Comparison of ENCODE assay signal across 9 cellular contexts in genomic region chr13:101289764-101290163, GRCh38.
A peak's percentile ranks its signal among the peaks of the same experiment; 100 is the strongest.
DNase-seq lines count a peak whose midpoint lies in the region; ATAC-seq, FAIRE-seq and TF ChIP-seq lines count a peak whose summit lies in the region.
"Had no signal": no experiment of that assay in that cellular context is flagged by ENCODE, and none has a peak within 500 bp of the region (broad histone marks: within the 10 kb centered on the region; RNA-seq: fewer than 3 reads in every experiment).

No MANE protein-coding gene starts in this region.

- no peak overlapping the region for H3K9ac ChIP-seq in neuronal stem cell (ENCODE audit: low read depth, low read length, poor library complexity)

- H3K18ac ChIP-seq in neuronal stem cell (ENCODE audit: low read length), result no peak overlapping the region

- no CpG with 5 or more reads among the region's 5 CpGs for whole genome bisulfite sequencing in neuronal stem cell (ENCODE audit: extremely low coverage in 2 of 2, insufficient read length in 2 of 2, insufficient replicate concordance in 1 of 2), 2 donors

- H3K79me1 ChIP-seq in neuronal stem cell (ENCODE audit: low read depth, low read length), result no peaks in the 10 kb centered on the region

- peak overlapping the region; percentile 27 for H2AFZ ChIP-seq in neuronal stem cell (ENCODE audit: low read length)

- DNase-seq in H7, result peak; percentile 65
- peak; percentile 20 for DNase-seq in NCI-H2107 (lab: John Stamatoyannopoulos, UW)
- DNase-seq in bronchial epithelial cell (ENCODE audit: low read depth), result peak; percentile 44
- peak; percentile 63 for DNase-seq in neuronal stem cell (ENCODE audit: low spot score)
- no peak for DNase-seq in NK-92 treated with Interleukin-12 subunit alpha and Interleukin-12 subunit beta, amount 100 ng/mL, for 24 hours (lab: John Stamatoyannopoulos, UW)
- DNase-seq in NK-92 (lab: John Stamatoyannopoulos, UW; ENCODE audit: unreplicated experiment), result no peak

- H3K23ac ChIP-seq in neuronal stem cell (ENCODE audit: low read depth, low read length, poor library complexity), result no peak overlapping the region

- no peak overlapping the region for H2AK5ac ChIP-seq in neuronal stem cell (ENCODE audit: low read depth, low read length)

- H3K36me3 ChIP-seq in H7 (replicated peaks; ENCODE audit: control insufficient read depth, insufficient read depth, low read length) (no peaks in the 10 kb centered on the region), bronchial epithelial cell (ENCODE audit: control insufficient read depth, insufficient read depth, low read length) (no peaks in the 10 kb centered on the region), neuronal stem cell (replicated peaks in 1 of 2; ENCODE audit: control insufficient read depth in 2 of 2, insufficient read depth in 2 of 2, low read length in 2 of 2) (no peaks in the 10 kb centered on the region)
- H3K36me3 ChIP-seq: gastroesophageal sphincter had no signal

- no peaks in the 10 kb centered on the region for H3K27me3 ChIP-seq in H7 (ENCODE audit: control insufficient read depth, insufficient read depth, low read length)
- H3K27me3 ChIP-seq in bronchial epithelial cell (ENCODE audit: control insufficient read depth, insufficient read depth, low read length), result no peaks in the 10 kb centered on the region
- no peaks in the 10 kb centered on the region for H3K27me3 ChIP-seq in neuronal stem cell (ENCODE audit: control insufficient read depth in 3 of 3, insufficient read depth in 3 of 3, low read depth in 1 of 3, low read length in 3 of 3)

- no peak overlapping the region for H3K4me3 ChIP-seq in H7 (ENCODE audit: insufficient read depth, low read depth, low read length)
- H3K4me3 ChIP-seq in bronchial epithelial cell (ENCODE audit: low read depth, low read length), result no peak overlapping the region
- no peak overlapping the region for H3K4me3 ChIP-seq in neuronal stem cell (ENCODE audit: low read length in 2 of 2)
- H3K4me3 ChIP-seq: gastroesophageal sphincter had no signal

- H3K9me3 ChIP-seq in neuronal stem cell (replicated peaks in 1 of 2; ENCODE audit: control insufficient read depth in 2 of 2, insufficient read depth in 1 of 2, low read depth in 1 of 2, low read length in 2 of 2), result no peaks in the 10 kb centered on the region
- H3K9me3 ChIP-seq: gastroesophageal sphincter had no signal

- no peak overlapping the region for H3K4me2 ChIP-seq in neuronal stem cell (ENCODE audit: insufficient read depth, low read length, poor library complexity, severe bottlenecking)

- TF ChIP-seq CTCF in bronchial epithelial cell (IDR thresholded peaks at IDR 0.05; ENCODE audit: insufficient read depth, low read length, severe bottlenecking), result no peak

- H2BK12ac ChIP-seq in neuronal stem cell (ENCODE audit: low read length), result no peak overlapping the region

- H3K14ac ChIP-seq in neuronal stem cell (ENCODE audit: low read length), result no peak overlapping the region

- H2BK120ac ChIP-seq in neuronal stem cell (ENCODE audit: low read depth, low read length), result no peak overlapping the region

- no peak overlapping the region for H4K8ac ChIP-seq in neuronal stem cell (ENCODE audit: low read depth, low read length)

- ATAC-seq in HG02763 (IDR thresholded peaks at IDR 0.05; ENCODE audit: unreplicated experiment), result no peak
- ATAC-seq in GM21619 (IDR thresholded peaks at IDR 0.05; ENCODE audit: unreplicated experiment), result no peak
- ATAC-seq: gastroesophageal sphincter had no signal

- no peak overlapping the region for H2BK15ac ChIP-seq in neuronal stem cell (ENCODE audit: low read length)

- H4K91ac ChIP-seq in neuronal stem cell (ENCODE audit: low read depth, low read length, poor library complexity), result no peak overlapping the region

- FAIRE-seq in bronchial epithelial cell (lab: Jason Lieb, UNC), result no peak

- no peak overlapping the region for H3K4ac ChIP-seq in neuronal stem cell (ENCODE audit: low read length)

- H3K4me1 ChIP-seq in neuronal stem cell (ENCODE audit: control insufficient read depth in 2 of 2, insufficient read depth in 1 of 2, low read depth in 1 of 2, low read length in 2 of 2), result peaks cover 0 to 14% of the 10 kb centered on the region in 2 donors
- H3K4me1 ChIP-seq: gastroesophageal sphincter had no signal

- H2BK5ac ChIP-seq in neuronal stem cell (ENCODE audit: low read length), result no peak overlapping the region

- no peak overlapping the region for H3K27ac ChIP-seq in neuronal stem cell (replicated peaks; ENCODE audit: low read length)
- H3K27ac ChIP-seq: gastroesophageal sphincter had no signal

Comparison
In these comparisons a context has a peak if more than half of its experiments do, and no peak if none do; other contexts are left out.
1. DNase-seq: peak in H7 (single experiment), NCI-H2107 (single experiment), bronchial epithelial cell (single experiment) and neuronal stem cell (single experiment); none in NK-92 treated with Interleukin-12 subunit alpha and Interleukin-12 subunit beta, amount 100 ng/mL, for 24 hours (single experiment) and NK-92 (single experiment).